1 cellular context compared by ENCODE assay signal in the genomic region with DNA sequence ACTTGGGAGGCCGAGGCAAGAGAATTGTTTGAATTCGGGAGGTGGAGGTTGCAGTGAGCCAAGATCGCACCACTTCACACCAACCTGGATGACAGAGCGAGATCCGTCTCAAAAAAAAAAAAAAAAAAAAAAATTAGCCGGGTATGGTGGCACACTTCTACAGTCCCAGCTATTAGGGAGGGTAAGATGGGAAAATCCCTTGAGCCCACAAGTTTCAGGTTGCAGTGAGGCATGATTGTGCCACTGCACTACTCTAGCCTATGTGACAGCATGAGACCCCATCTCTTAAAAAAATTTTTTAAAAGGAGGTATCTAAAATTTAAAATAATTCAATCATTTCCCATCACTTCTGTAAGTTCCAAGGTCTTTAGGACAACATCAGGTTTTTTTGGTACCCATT.
TF ChIP-seq lines count a peak whose summit lies in the region.

No MANE protein-coding gene starts in this region.

TF ChIP-seq in GM23338, 12 proteins besides CTCF, POLR2A, EP300 and RAD21 (continued from another document):
- TF ChIP-seq ZNF462 (CRISPR knock-in tag; IDR thresholded peaks at IDR 0.05) (no peak), STAT1 (IDR thresholded peaks at IDR 0.05; ENCODE audit: unreplicated experiment) (no peak), CREB1 (CRISPR knock-in tag; IDR thresholded peaks at IDR 0.05; ENCODE audit: low read depth) (no peak), EZH2phosphoT487 (IDR thresholded peaks at IDR 0.05; ENCODE audit: unreplicated experiment) (no peak), ZNF331 (CRISPR knock-in tag; IDR thresholded peaks at IDR 0.05; ENCODE audit: low read depth) (no peak), EZH2 (IDR thresholded peaks at IDR 0.05; ENCODE audit: low read depth, unreplicated experiment) (no peak), ETS1 (IDR thresholded peaks at IDR 0.05) (no peak)
- TF ChIP-seq, protein P1, sequence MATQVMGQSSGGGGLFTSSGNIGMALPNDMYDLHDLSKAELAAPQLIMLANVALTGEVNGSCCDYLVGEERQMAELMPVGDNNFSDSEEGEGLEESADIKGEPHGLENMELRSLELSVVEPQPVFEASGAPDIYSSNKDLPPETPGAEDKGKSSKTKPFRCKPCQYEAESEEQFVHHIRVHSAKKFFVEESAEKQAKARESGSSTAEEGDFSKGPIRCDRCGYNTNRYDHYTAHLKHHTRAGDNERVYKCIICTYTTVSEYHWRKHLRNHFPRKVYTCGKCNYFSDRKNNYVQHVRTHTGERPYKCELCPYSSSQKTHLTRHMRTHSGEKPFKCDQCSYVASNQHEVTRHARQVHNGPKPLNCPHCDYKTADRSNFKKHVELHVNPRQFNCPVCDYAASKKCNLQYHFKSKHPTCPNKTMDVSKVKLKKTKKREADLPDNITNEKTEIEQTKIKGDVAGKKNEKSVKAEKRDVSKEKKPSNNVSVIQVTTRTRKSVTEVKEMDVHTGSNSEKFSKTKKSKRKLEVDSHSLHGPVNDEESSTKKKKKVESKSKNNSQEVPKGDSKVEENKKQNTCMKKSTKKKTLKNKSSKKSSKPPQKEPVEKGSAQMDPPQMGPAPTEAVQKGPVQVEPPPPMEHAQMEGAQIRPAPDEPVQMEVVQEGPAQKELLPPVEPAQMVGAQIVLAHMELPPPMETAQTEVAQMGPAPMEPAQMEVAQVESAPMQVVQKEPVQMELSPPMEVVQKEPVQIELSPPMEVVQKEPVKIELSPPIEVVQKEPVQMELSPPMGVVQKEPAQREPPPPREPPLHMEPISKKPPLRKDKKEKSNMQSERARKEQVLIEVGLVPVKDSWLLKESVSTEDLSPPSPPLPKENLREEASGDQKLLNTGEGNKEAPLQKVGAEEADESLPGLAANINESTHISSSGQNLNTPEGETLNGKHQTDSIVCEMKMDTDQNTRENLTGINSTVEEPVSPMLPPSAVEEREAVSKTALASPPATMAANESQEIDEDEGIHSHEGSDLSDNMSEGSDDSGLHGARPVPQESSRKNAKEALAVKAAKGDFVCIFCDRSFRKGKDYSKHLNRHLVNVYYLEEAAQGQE (IDR thresholded peaks at IDR 0.05; ENCODE audit: unreplicated experiment) = no peak
TF ChIP-seq in GM23338: peak in this region for 0.
